ENCODE assay signal across 8 cellular contexts in genomic region chr22:47539374-47539773, GRCh38.
"Had no signal": no experiment of that assay in that cellular context is flagged by ENCODE, and none has a peak within 500 bp of the region (broad histone marks: within the 10 kb centered on the region; RNA-seq: fewer than 3 reads in every experiment).

No MANE protein-coding gene starts in this region.

- H3K4me3 ChIP-seq: GM23248, HAP-1 had no signal

- H3K4me3 Mint-ChIP-seq: HFFc6, IgD-negative memory B cell had no signal

- H3K4me1 ChIP-seq: HAP-1 had no signal

- H3K9me3 ChIP-seq: HAP-1 had no signal

- DNase-seq: GM23248, GOT3, H7, HFFc6 had no signal

- ATAC-seq: HepG2 had no signal

- H3K27ac Mint-ChIP-seq: HFFc6, IgD-negative memory B cell had no signal

- H3K36me3 Mint-ChIP-seq: IgD-negative memory B cell had no signal

- H3K27ac ChIP-seq: GM23248, HL-60 had no signal

- H3K36me3 ChIP-seq: HAP-1 had no signal
